Comparison of ENCODE assay signal across 8 cellular contexts in the genomic region with DNA sequence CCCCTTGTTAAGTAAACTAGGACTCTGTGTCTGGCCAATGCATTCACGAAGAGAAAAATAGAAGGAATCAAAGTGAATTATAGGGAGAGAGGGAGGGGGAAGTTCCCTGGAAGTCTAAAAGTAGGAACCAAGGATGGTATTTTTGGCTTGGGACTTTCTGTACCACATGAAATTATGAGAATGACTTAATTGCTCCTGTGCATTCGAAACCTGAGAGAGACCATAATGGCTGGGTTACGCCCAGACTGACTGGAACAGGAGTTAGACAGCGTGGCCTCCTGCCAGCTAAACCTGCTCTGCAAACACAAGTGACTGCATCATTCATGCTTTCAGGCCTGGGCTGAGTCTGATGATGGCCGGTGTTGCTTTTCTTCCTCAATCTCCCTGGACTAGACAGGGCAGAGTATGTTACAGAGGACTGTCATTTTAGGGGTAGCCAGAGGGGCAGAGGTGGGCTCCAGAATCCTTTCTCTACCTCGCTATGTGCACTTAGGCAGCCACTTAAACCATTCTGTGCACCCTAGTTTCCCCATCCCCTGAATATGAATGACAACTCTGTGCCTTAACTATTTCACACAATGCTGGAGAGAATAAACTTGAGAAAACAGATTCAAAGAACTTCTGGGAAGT. TPM values are rescaled to one million over a fixed set of nuclear protein-coding genes. Genes with fewer than 3 reads are reported as not detected.
DNase-seq lines count a peak whose midpoint lies in the region; ATAC-seq and TF ChIP-seq lines count a peak whose summit lies in the region.

No MANE protein-coding gene starts in this region.

- no peaks in the 10 kb centered on the region for H3K36me3 Mint-ChIP-seq in stimulated activated effector memory CD8-positive, alpha-beta T cell treated with anti-CD3 and anti-CD28 coated beads, Interleukin-12 subunit alpha, Interleukin-12 subunit beta, amount 100 ng/mL, for 72 hours
- H3K36me3 Mint-ChIP-seq in CD4-positive, alpha-beta T cell (ENCODE audit: low read depth): no peaks in the 10 kb centered on the region

- intact Hi-C loops in CD4-positive, alpha-beta T cell (cut with DNase I, micrococcal nuclease): no loop called here

- no peak overlapping the region for H3K27ac ChIP-seq in CD4-positive, alpha-beta T cell (ENCODE audit: low read depth, low read length)

- H3K4me3 ChIP-seq in fibroblast of pulmonary artery (replicated peaks; ENCODE audit: low read depth, low read length): no peak overlapping the region
- H3K4me3 ChIP-seq in H7 (ENCODE audit: insufficient read depth, low read depth, low read length): no peak overlapping the region

- no peak for TF ChIP-seq CTCF in fibroblast of pulmonary artery (IDR thresholded peaks at IDR 0.05; ENCODE audit: low read length, missing control alignments)
- no peak for TF ChIP-seq CTCF in CD4-positive, alpha-beta T cell (IDR thresholded peaks at IDR 0.05)

- peak; percentile 67 for DNase-seq in NCI-H2227 treated with DMSO at 0.1 percent for 48 hours (lab: John Stamatoyannopoulos, UW)
- peak; percentile 39 for DNase-seq in fibroblast of pulmonary artery (ENCODE audit: low read depth)
- DNase-seq in stimulated activated effector memory CD8-positive, alpha-beta T cell treated with anti-CD3 and anti-CD28 coated beads, Interleukin-12 subunit alpha, Interleukin-12 subunit beta, amount 100 ng/mL, for 72 hours (ENCODE audit: low spot score in 2 of 2): no peak
- no peak for DNase-seq in HCEC 1CT
- DNase-seq in H7: no peak
- DNase-seq in CD4-positive, alpha-beta T cell: no peak

- H3K27ac Mint-ChIP-seq in stimulated activated effector memory CD8-positive, alpha-beta T cell treated with anti-CD3 and anti-CD28 coated beads, Interleukin-12 subunit alpha, Interleukin-12 subunit beta, amount 100 ng/mL, for 72 hours: no peak overlapping the region
- H3K27ac Mint-ChIP-seq in CD4-positive, alpha-beta T cell: no peak overlapping the region

- ATAC-seq in GM18907 (IDR thresholded peaks at IDR 0.05; ENCODE audit: unreplicated experiment) (peak; percentile 72), HG03045 (IDR thresholded peaks at IDR 0.05; ENCODE audit: unreplicated experiment) (peak; percentile 75)
- ATAC-seq in stimulated activated effector memory CD8-positive, alpha-beta T cell treated with anti-CD3 and anti-CD28 coated beads, Interleukin-12 subunit alpha, Interleukin-12 subunit beta, amount 100 ng/mL, for 72 hours: peak; percentile 45
- no peak for ATAC-seq in CD4-positive, alpha-beta T cell (ENCODE audit: poor library complexity)

- H3K27me3 Mint-ChIP-seq in CD4-positive, alpha-beta T cell: no peaks in the 10 kb centered on the region

- H3K9me3 ChIP-seq in CD4-positive, alpha-beta T cell (ENCODE audit: control insufficient read depth, low read length): no peaks in the 10 kb centered on the region

- 0 out of 2 replicates have a peak, but pooled peaks cover 1% of the 10 kb centered on the region for H3K36me3 ChIP-seq in H7 (replicated peaks; ENCODE audit: control insufficient read depth, insufficient read depth, low read length)

- H3K4me1 Mint-ChIP-seq in stimulated activated effector memory CD8-positive, alpha-beta T cell treated with anti-CD3 and anti-CD28 coated beads, Interleukin-12 subunit alpha, Interleukin-12 subunit beta, amount 100 ng/mL, for 72 hours: no peaks in the 10 kb centered on the region
- no peaks in the 10 kb centered on the region for H3K4me1 Mint-ChIP-seq in CD4-positive, alpha-beta T cell (ENCODE audit: low read depth)

- POLR2A ChIA-PET in CD4-positive, alpha-beta T cell (lab: Charles Lee): no interaction called here

- CTCF ChIA-PET in CD4-positive, alpha-beta T cell (lab: Charles Lee): no interaction called here

- H3K4me3 Mint-ChIP-seq in stimulated activated effector memory CD8-positive, alpha-beta T cell treated with anti-CD3 and anti-CD28 coated beads, Interleukin-12 subunit alpha, Interleukin-12 subunit beta, amount 100 ng/mL, for 72 hours: no peak overlapping the region
- no peak overlapping the region for H3K4me3 Mint-ChIP-seq in CD4-positive, alpha-beta T cell

- no peaks in the 10 kb centered on the region for H3K27me3 ChIP-seq in H7 (ENCODE audit: control insufficient read depth, insufficient read depth, low read length)
- no peaks in the 10 kb centered on the region for H3K27me3 ChIP-seq in CD4-positive, alpha-beta T cell (ENCODE audit: control insufficient read depth, insufficient read depth, low read length)

- H3K9me3 Mint-ChIP-seq in stimulated activated effector memory CD8-positive, alpha-beta T cell treated with anti-CD3 and anti-CD28 coated beads, Interleukin-12 subunit alpha, Interleukin-12 subunit beta, amount 100 ng/mL, for 72 hours: no peaks in the 10 kb centered on the region
- no peaks in the 10 kb centered on the region for H3K9me3 Mint-ChIP-seq in CD4-positive, alpha-beta T cell

RNA-seq across cellular contexts. Expression of a gene that starts 58.9 kb away (rescaled TPM):
- 34.0 and 46.4 TPM in 2 replicates for total RNA-seq in H7 (2014; rRNA removed; shearing (Covaris generic))
- under 1 TPM; 0.59 to 0.63 TPM for total RNA-seq in CD4-positive, alpha-beta T cell

Comparison
In these comparisons a context has a peak if more than half of its experiments do, and no peak if none do; other contexts are left out.
1. DNase-seq: peak in NCI-H2227 treated with DMSO at 0.1 percent for 48 hours (single experiment) and fibroblast of pulmonary artery (single experiment); none in stimulated activated effector memory CD8-positive, alpha-beta T cell treated with anti-CD3 and anti-CD28 coated beads, Interleukin-12 subunit alpha, Interleukin-12 subunit beta, amount 100 ng/mL, for 72 hours (0 of 2), HCEC 1CT (single experiment), H7 (single experiment) and CD4-positive, alpha-beta T cell (0 of 10).
2. RNA of a gene that starts 58.9 kb away (total RNA-seq): 34.0 to 46.4 TPM in H7; 0.59 to 0.63 TPM in CD4-positive, alpha-beta T cell; every median in the first group is over 10 times any median in the second.